In genomic region chr5:168881427-168882149, GRCh38 we compare ENCODE assay signal across 18 cellular contexts.
DNase-seq lines count a peak whose midpoint lies in the region; ATAC-seq, FAIRE-seq and TF ChIP-seq lines count a peak whose summit lies in the region.
"Had no signal": no experiment of that assay in that cellular context is flagged by ENCODE, and none has a peak within 500 bp of the region (broad histone marks: within the 10 kb centered on the region; RNA-seq: fewer than 3 reads in every experiment).

No MANE protein-coding gene starts in this region.

- no peaks in the 10 kb centered on the region for H3K9me3 ChIP-seq in Karpas-422 (ENCODE audit: low read length)
- no peaks in the 10 kb centered on the region for H3K9me3 ChIP-seq in K562 (replicated peaks; ENCODE audit: control insufficient read depth, insufficient read depth, low read depth, low read length)
- H3K9me3 ChIP-seq in left lung: no peaks in the 10 kb centered on the region
- no peaks in the 10 kb centered on the region for H3K9me3 ChIP-seq in PC-9 (ENCODE audit: insufficient read depth, low read depth)
- H3K9me3 ChIP-seq: HAP-1, testis had no signal

- peak; percentile 35 to 39 for TF ChIP-seq RAD21 in K562 (CRISPR knock-in tag; conservative IDR thresholded peaks at IDR 0.05 in 1 of 2, IDR thresholded peaks at IDR 0.05 in 1 of 2)

- CTCF ChIA-PET in K562 (lab: Yijun Ruan, JAX; ENCODE audit: low intra/inter-chr PET ratio) (no interaction called here), PC-9 (lab: Charles Lee) (no interaction called here)

- no peak overlapping the region for H3K4me3 ChIP-seq in Karpas-422 (ENCODE audit: low read length)
- H3K4me3 ChIP-seq in K562: no peak overlapping the region
- H3K4me3 ChIP-seq in left lung: no peak overlapping the region
- H3K4me3 ChIP-seq in PC-9: no peak overlapping the region
- H3K4me3 ChIP-seq: HAP-1, testis had no signal

- in situ Hi-C loops in K562 (cut with MboI): no loop called here

- DNase-seq in DMS79 treated with DMSO at 0.1 percent for 48 hours (lab: John Stamatoyannopoulos, UW) (peak; percentile 20), Karpas-422 (peak; percentile 79), K562 (ENCODE audit: extremely low read depth in 1 of 4, low spot score in 3 of 4) (peak; percentile 13 to 18 (median 14)), left lung (no peak), PC-9 (no peak), cerebellar cortex (ENCODE audit: low spot score) (no peak), AG20443 (ENCODE audit: low spot score) (no peak), GM19240 (ENCODE audit: insufficient read length, low spot score) (no peak)
- DNase-seq: activated T-cell treated with anti-CD3 and anti-CD28 coated beads, Interleukin-2, amount 50 U/mL, for 72 hours; AML-193; DMS53; effector memory CD4-positive, alpha-beta T cell; naive B cell; NCI-H510A treated with DMSO at 0.1 percent for 48 hours; small intestine; testis had no signal

- H4K20me1 ChIP-seq in Karpas-422 (ENCODE audit: insufficient read depth, low read depth, low read length) (no peaks in the 10 kb centered on the region), K562 (replicated peaks; ENCODE audit: control insufficient read depth, insufficient read depth, low read length) (no peaks in the 10 kb centered on the region; the same call in 1 of the 2 replicates), PC-9 (ENCODE audit: insufficient read depth) (no peaks in the 10 kb centered on the region)

- H2AFZ ChIP-seq in Karpas-422 (ENCODE audit: low read length) (no peak overlapping the region), K562 (ENCODE audit: low read depth, low read length) (no peak overlapping the region), PC-9 (no peak overlapping the region)

- TF ChIP-seq EP300 in K562 (IDR thresholded peaks at IDR 0.05; ENCODE audit: low read length): no peak

- no peaks in the 10 kb centered on the region for H3K9me1 ChIP-seq in K562 (ENCODE audit: control insufficient read depth, insufficient read depth, low read length)

- H3K79me2 ChIP-seq in Karpas-422 (ENCODE audit: low read length): no peaks in the 10 kb centered on the region
- no peaks in the 10 kb centered on the region for H3K79me2 ChIP-seq in K562 (ENCODE audit: control insufficient read depth, insufficient read depth, low read length)
- no peaks in the 10 kb centered on the region for H3K79me2 ChIP-seq in PC-9 (ENCODE audit: low read depth)

- WGBS in K562 (ENCODE audit: insufficient coverage, low coverage, missing lambda C conversion rate): 2% methylated on average over 11 of the region's 11 CpGs

- peak overlapping the region; percentile 43 for H3K4me2 ChIP-seq in Karpas-422 (ENCODE audit: low read depth, low read length, poor library complexity, severe bottlenecking)
- no peak overlapping the region for H3K4me2 ChIP-seq in K562 (ENCODE audit: insufficient read depth, low read length)
- no peak overlapping the region for H3K4me2 ChIP-seq in PC-9

- ATAC-seq in K562 (peak; percentile 72), left lung (peak; percentile 32)
- ATAC-seq: activated T-cell treated with anti-CD3 and anti-CD28 coated beads, Interleukin-2, amount 50 U/mL, for 72 hours had no signal

- no peak overlapping the region for H3K27ac ChIP-seq in Karpas-422 (ENCODE audit: low read length)
- no peak overlapping the region for H3K27ac ChIP-seq in K562 (ENCODE audit: extremely low read depth, low read depth, low read length)
- no peak overlapping the region for H3K27ac ChIP-seq in left lung
- no peak overlapping the region for H3K27ac ChIP-seq in PC-9
- H3K27ac ChIP-seq: testis had no signal

- BruUV-seq in K562 (replicated peaks; lab: Mats Ljungman, UMichigan) (no TSS peak), PC-9 (replicated peaks; lab: Mats Ljungman, UMichigan) (no TSS peak)

- POLR2A ChIA-PET in K562 (lab: Yijun Ruan, JAX): interaction anchor here (0.6 to 1.5 kb wide), 2 partner anchors 18 to 120 kb away, joined by 3 to 4 read pairs; no protein-coding TSS in a partner anchor
- POLR2A ChIA-PET in PC-9 (lab: Charles Lee; ENCODE audit: unreplicated experiment): no interaction called here

- H3K27me3 ChIP-seq in Karpas-422 (ENCODE audit: low read length): no peaks in the 10 kb centered on the region
- H3K27me3 ChIP-seq in K562 (ENCODE audit: control insufficient read depth in 2 of 2, insufficient read depth in 2 of 2, low read length in 2 of 2): peaks cover 5 to 48% of the 10 kb centered on the region in 2 experiments; a peak in 4 of 5 replicates
- peaks cover 0 to 59% of the 10 kb centered on the region in 2 donors for H3K27me3 ChIP-seq in left lung
- H3K27me3 ChIP-seq in PC-9 (ENCODE audit: insufficient read depth, low read depth): peaks cover 89% of the 10 kb centered on the region
- H3K27me3 ChIP-seq: testis had no signal

- H3K9me2 ChIP-seq in Karpas-422 (replicated peaks; ENCODE audit: insufficient read depth, low read length) (no peaks in the 10 kb centered on the region), PC-9 (ENCODE audit: insufficient read depth) (no peaks in the 10 kb centered on the region)

- TF ChIP-seq CTCF in K562 (IDR thresholded peaks at IDR 0.05 in 2 of 3, conservative IDR thresholded peaks at IDR 0.05 in 1 of 3; ENCODE audit: insufficient read depth in 2 of 3, low read depth in 1 of 3, low read length in 3 of 3) (peak in 2 of 3 experiments; percentile 19 to 25; a peak in 1 of 6 replicates), left lung (IDR thresholded peaks at IDR 0.05) (no peak), PC-9 (conservative IDR thresholded peaks at IDR 0.05) (no peak)

- H3K36me3 ChIP-seq in Karpas-422 (ENCODE audit: insufficient read depth, low read length) (no peaks in the 10 kb centered on the region), K562 (ENCODE audit: control insufficient read depth, insufficient read depth, low read length) (no peaks in the 10 kb centered on the region), left lung (no peaks in the 10 kb centered on the region), PC-9 (ENCODE audit: low read depth) (no peaks in the 10 kb centered on the region)
- H3K36me3 ChIP-seq: HAP-1 had no signal

- H3K4me1 ChIP-seq in Karpas-422 (ENCODE audit: low read length) (peaks cover 36% of the 10 kb centered on the region), K562 (replicated peaks in 1 of 2; ENCODE audit: control insufficient read depth in 2 of 2, insufficient read depth in 2 of 2, low read length in 2 of 2) (no peaks in the 10 kb centered on the region), left lung (no peaks in the 10 kb centered on the region), PC-9 (replicated peaks; ENCODE audit: insufficient read depth) (no peaks in the 10 kb centered on the region)
- H3K4me1 ChIP-seq: testis had no signal

- no peak overlapping the region for H3K9ac ChIP-seq in Karpas-422 (ENCODE audit: low read length)
- no peak overlapping the region for H3K9ac ChIP-seq in K562 (ENCODE audit: insufficient read depth in 1 of 2, low read depth in 2 of 2, low read length in 2 of 2)

- no peaks in the 10 kb centered on the region for H3F3A ChIP-seq in PC-9 (ENCODE audit: insufficient read depth, low read depth)

- no peak for TF ChIP-seq POLR2A in K562 (conservative IDR thresholded peaks at IDR 0.05)

- intact Hi-C loops in K562 (cut with micrococcal nuclease): no loop called here
- intact Hi-C loops in left lung (cut with DNase I): no loop called here
- intact Hi-C loops in PC-9 (cut with micrococcal nuclease; ENCODE audit: unreplicated experiment): no loop called here

- FAIRE-seq in K562 (lab: Jason Lieb, UNC): no peak
- FAIRE-seq: HTR-8/SVneo, small intestine had no signal

TF ChIP-seq in K562, 482 proteins besides CTCF, POLR2A, EP300 and RAD21 (continues in another document):
- TF ChIP-seq ARID3B (CRISPR knock-in tag; IDR thresholded peaks at IDR 0.05; ENCODE audit: borderline replicate concordance) (no peak), SAP30 (IDR thresholded peaks at IDR 0.05; ENCODE audit: borderline replicate concordance, insufficient read depth, low read depth, low read length, poor library complexity, severe bottlenecking) (no peak), ETV6 (IDR thresholded peaks at IDR 0.05; ENCODE audit: borderline replicate concordance in 1 of 2, low read depth in 2 of 2, low read length in 1 of 2) (no peak), ETV6 (CRISPR knock-in tag; IDR thresholded peaks at IDR 0.05; ENCODE audit: borderline replicate concordance) (no peak), MCM2 (IDR thresholded peaks at IDR 0.05; ENCODE audit: low read depth) (no peak), LARP7 (IDR thresholded peaks at IDR 0.05) (no peak), ZNF121 (CRISPR knock-in tag; conservative IDR thresholded peaks at IDR 0.05) (no peak), ZZZ3 (IDR thresholded peaks at IDR 0.05) (no peak), ZBTB12 (CRISPR knock-in tag; IDR thresholded peaks at IDR 0.05) (no peak)

Comparison
In these comparisons a context has a peak if more than half of its experiments do, and no peak if none do; other contexts are left out.
1. DNase-seq: peak in DMS79 treated with DMSO at 0.1 percent for 48 hours (single experiment), Karpas-422 (single experiment) and K562 (4 of 4); none in left lung (0 of 2), PC-9 (0 of 2), cerebellar cortex (single experiment), AG20443 (single experiment) and GM19240 (single experiment).
2. CTCF ChIP-seq: peak in K562 (2 of 3); none in left lung (0 of 2) and PC-9 (single experiment).